In genomic region chr6:151292974-151293373, GRCh38 we compare ENCODE assay signal across 18 cellular contexts. TPM values are rescaled to one million over a fixed set of nuclear protein-coding genes. Genes with fewer than 3 reads are reported as not detected.
A peak's percentile ranks its signal among the peaks of the same experiment; 100 is the strongest.
DNase-seq lines count a peak whose midpoint lies in the region; ATAC-seq and TF ChIP-seq lines count a peak whose summit lies in the region.
"Had no signal": no experiment of that assay in that cellular context is flagged by ENCODE, and none has a peak within 500 bp of the region (broad histone marks: within the 10 kb centered on the region; RNA-seq: fewer than 3 reads in every experiment).

No MANE protein-coding gene starts in this region.

- no peak for TF ChIP-seq CTCF in fibroblast of pulmonary artery (IDR thresholded peaks at IDR 0.05; ENCODE audit: low read length, missing control alignments)
- no peak for TF ChIP-seq CTCF in WTC11 (IDR thresholded peaks at IDR 0.05)
- TF ChIP-seq CTCF in GM10266 (IDR thresholded peaks at IDR 0.05; ENCODE audit: control insufficient read depth, insufficient read depth, low read depth, missing control alignments) = no peak

- H4K12ac ChIP-seq in trophoblast cell (ENCODE audit: low read depth, low read length) = no peak overlapping the region

- no peak overlapping the region for H3K14ac ChIP-seq in trophoblast cell (ENCODE audit: low read length)

- H3K27me3 ChIP-seq in trophoblast cell (ENCODE audit: insufficient read depth, low read length) = no peaks in the 10 kb centered on the region
- H3K27me3 ChIP-seq: cardiac muscle cell, suprapubic skin had no signal

- no peak overlapping the region for H2BK120ac ChIP-seq in trophoblast cell (ENCODE audit: insufficient read depth, low read length, poor library complexity)

- H3K4me1 ChIP-seq in trophoblast cell (ENCODE audit: control insufficient read depth in 1 of 2, insufficient read depth in 2 of 2, low read length in 2 of 2) = peaks cover 11 to 14% of the 10 kb centered on the region in 2 experiments
- H3K4me1 ChIP-seq: Caco-2, suprapubic skin had no signal

- no CpG with 5 or more reads among the region's 3 CpGs for WGBS in trophoblast cell (ENCODE audit: extremely low coverage, insufficient coverage, insufficient read length)

- H3K79me1 ChIP-seq in trophoblast cell (ENCODE audit: low read length) = no peaks in the 10 kb centered on the region

- H3K4me3 ChIP-seq in fibroblast of pulmonary artery (replicated peaks; ENCODE audit: low read depth, low read length) = no peak overlapping the region
- no peak overlapping the region for H3K4me3 ChIP-seq in trophoblast cell (ENCODE audit: low read depth, low read length)
- H3K4me3 ChIP-seq: cardiac muscle cell, suprapubic skin had no signal

- no peak overlapping the region for H2BK12ac ChIP-seq in trophoblast cell (ENCODE audit: low read length)

- DNase-seq in AG08396 (ENCODE audit: low spot score) = peak; percentile 25
- peak; percentile 74 for DNase-seq in OCI-M1 (lab: John Stamatoyannopoulos, UW)
- DNase-seq in fibroblast of pulmonary artery (ENCODE audit: low read depth) = peak; percentile 80
- DNase-seq in trophoblast cell = peak; percentile 24 to 86
- no peak for DNase-seq in WTC11 (ENCODE audit: low spot score)
- no peak for DNase-seq in middle frontal gyrus (ENCODE audit: extremely low spot score, low spot score)
- DNase-seq in GM10266 (ENCODE audit: extremely low spot score) = no peak
- DNase-seq: activated CD8-positive, alpha-beta memory T cell treated with anti-CD3 and anti-CD28 coated beads, Interleukin-2, amount 50 U/mL, for 4 hours; activated naive CD4-positive, alpha-beta T cell treated with anti-CD3 and anti-CD28 coated beads for 36 hours; Caco-2; head of caudate nucleus; kidney; NCI-H2081; NCI-H82 had no signal

- POLR2A ChIA-PET in WTC11 (lab: Charles Lee) = no interaction called here

- H3K27ac Mint-ChIP-seq in WTC11 = no peak overlapping the region
- H3K27ac Mint-ChIP-seq in activated T-helper 17 cell treated with anti-CD3 and anti-CD28 coated beads, Interleukin-2, amount 50 U/mL, for 72 hours = no peak overlapping the region
- H3K27ac Mint-ChIP-seq: activated naive CD4-positive, alpha-beta T cell treated with anti-CD3 and anti-CD28 coated beads for 36 hours had no signal

- no peaks in the 10 kb centered on the region for H3K79me2 ChIP-seq in trophoblast cell (ENCODE audit: control insufficient read depth, insufficient read depth, low read length, poor library complexity)

- H3K4me3 Mint-ChIP-seq in WTC11 = no peak overlapping the region
- H3K4me3 Mint-ChIP-seq in activated T-helper 17 cell treated with anti-CD3 and anti-CD28 coated beads, Interleukin-2, amount 50 U/mL, for 72 hours = no peak overlapping the region
- H3K4me3 Mint-ChIP-seq: activated naive CD4-positive, alpha-beta T cell treated with anti-CD3 and anti-CD28 coated beads for 36 hours had no signal

- H3K4ac ChIP-seq in trophoblast cell (ENCODE audit: low read depth, low read length) = no peak overlapping the region

- no peak overlapping the region for H2AFZ ChIP-seq in trophoblast cell (ENCODE audit: insufficient read depth, low read length, poor library complexity)

- H3K9me3 ChIP-seq in trophoblast cell (ENCODE audit: insufficient read depth, low read depth, low read length) = no peaks in the 10 kb centered on the region
- H3K9me3 ChIP-seq: Caco-2, suprapubic skin had no signal

- CTCF ChIA-PET in WTC11 (lab: Charles Lee) = interaction anchor here (0.5 kb wide), 1 partner anchor 33 kb away, joined by 3 read pairs; no protein-coding TSS in a partner anchor

- H3K27me3 Mint-ChIP-seq in WTC11 (ENCODE audit: low read depth) = no peaks in the 10 kb centered on the region
- peaks cover 28% of the 10 kb centered on the region for H3K27me3 Mint-ChIP-seq in activated T-helper 17 cell treated with anti-CD3 and anti-CD28 coated beads, Interleukin-2, amount 50 U/mL, for 72 hours

- H3K23ac ChIP-seq in trophoblast cell (ENCODE audit: low read length) = no peak overlapping the region

- no peaks in the 10 kb centered on the region for H3K36me3 Mint-ChIP-seq in WTC11
- H3K36me3 Mint-ChIP-seq in activated T-helper 17 cell treated with anti-CD3 and anti-CD28 coated beads, Interleukin-2, amount 50 U/mL, for 72 hours (ENCODE audit: low read depth) = no peaks in the 10 kb centered on the region

- no peaks in the 10 kb centered on the region for H3K36me3 ChIP-seq in trophoblast cell (ENCODE audit: control insufficient read depth in 1 of 2, insufficient read depth in 2 of 2, low read length in 2 of 2)
- H3K36me3 ChIP-seq: cardiac muscle cell, suprapubic skin had no signal

- no peak overlapping the region for H3K4me2 ChIP-seq in trophoblast cell (ENCODE audit: low read length)

- no peak overlapping the region for H3K9ac ChIP-seq in trophoblast cell (ENCODE audit: low read length)

- no peak overlapping the region for H3K27ac ChIP-seq in trophoblast cell (ENCODE audit: low read depth, low read length)
- H3K27ac ChIP-seq: cardiac muscle cell, RWPE1, suprapubic skin had no signal

- H2BK5ac ChIP-seq in trophoblast cell (ENCODE audit: low read depth, low read length, poor library complexity) = no peak overlapping the region

- ATAC-seq in WTC11 = no peak
- no peak for ATAC-seq in activated T-helper 17 cell treated with anti-CD3 and anti-CD28 coated beads, Interleukin-2, amount 50 U/mL, for 72 hours (replicated peaks)

- no peak overlapping the region for H2AK5ac ChIP-seq in trophoblast cell (ENCODE audit: low read length)

- no peak overlapping the region for H4K91ac ChIP-seq in trophoblast cell (ENCODE audit: low read depth, low read length)

- no peak overlapping the region for H3K18ac ChIP-seq in trophoblast cell (ENCODE audit: low read length)

- no peaks in the 10 kb centered on the region for H3K9me3 Mint-ChIP-seq in WTC11
- no peaks in the 10 kb centered on the region for H3K9me3 Mint-ChIP-seq in activated T-helper 17 cell treated with anti-CD3 and anti-CD28 coated beads, Interleukin-2, amount 50 U/mL, for 72 hours
- H3K9me3 Mint-ChIP-seq: activated naive CD4-positive, alpha-beta T cell treated with anti-CD3 and anti-CD28 coated beads for 36 hours had no signal

- H4K8ac ChIP-seq in trophoblast cell (ENCODE audit: low read depth, low read length) = no peak overlapping the region

- H3K4me1 Mint-ChIP-seq in WTC11 = peaks cover 59% of the 10 kb centered on the region
- H3K4me1 Mint-ChIP-seq in activated T-helper 17 cell treated with anti-CD3 and anti-CD28 coated beads, Interleukin-2, amount 50 U/mL, for 72 hours = peaks cover 7% of the 10 kb centered on the region

TF ChIP-seq in WTC11, 78 proteins besides CTCF, POLR2A, EP300 and RAD21:
- no peak for TF ChIP-seq NFYB (CRISPR knock-in tag; conservative IDR thresholded peaks at IDR 0.05; ENCODE audit: low read depth)
- TF ChIP-seq USF2 (CRISPR knock-in tag; IDR thresholded peaks at IDR 0.05) = no peak
- no peak for TF ChIP-seq FOXP4 (CRISPR knock-in tag; IDR thresholded peaks at IDR 0.05)
- no peak for TF ChIP-seq ZBTB21 (CRISPR knock-in tag; IDR thresholded peaks at IDR 0.05; ENCODE audit: borderline replicate concordance)
- TF ChIP-seq GABPB1 (CRISPR knock-in tag; IDR thresholded peaks at IDR 0.05) = no peak
- no peak for TF ChIP-seq ATF3 (CRISPR knock-in tag; conservative IDR thresholded peaks at IDR 0.05)
- TF ChIP-seq SMAD3 (CRISPR knock-in tag; IDR thresholded peaks at IDR 0.05; ENCODE audit: borderline replicate concordance) = no peak

RNA-seq across cellular contexts. Expression of gene AKAP12, which starts 53.2 kb away (rescaled TPM):
- 30.2 and 30.9 TPM in 2 replicates for polyA plus RNA-seq in trophoblast cell (2013)
- total RNA-seq in WTC11 (2021) = 64.2 to 90.0 TPM (median 65.0 TPM) in 3 replicates
- total RNA-seq in activated T-helper 17 cell treated with anti-CD3 and anti-CD28 coated beads, Interleukin-2, amount 50 U/mL, for 72 hours = under 1 TPM; 0.35 to 0.79 TPM

Comparison
In these comparisons a context has a peak if more than half of its experiments do, and no peak if none do; other contexts are left out.
1. DNase-seq: peak in AG08396 (single experiment), OCI-M1 (single experiment), fibroblast of pulmonary artery (single experiment) and trophoblast cell (2 of 2); none in WTC11 (single experiment), middle frontal gyrus (single experiment) and GM10266 (single experiment).
2. RNA of gene AKAP12, which starts 53.2 kb away (total RNA-seq): 64.2 to 90.0 TPM in WTC11; 0.35 to 0.79 TPM in activated T-helper 17 cell treated with anti-CD3 and anti-CD28 coated beads, Interleukin-2, amount 50 U/mL, for 72 hours; every median in the first group is over 10 times any median in the second.